Comparison of ENCODE assay signal across 9 cellular contexts in genomic region chr2:24045511-24046508, GRCh38. TPM values are rescaled to one million over a fixed set of nuclear protein-coding genes. Genes with fewer than 3 reads are reported as not detected.
DNase-seq lines count a peak whose midpoint lies in the region; ATAC-seq, FAIRE-seq and TF ChIP-seq lines count a peak whose summit lies in the region.
"Had no signal": no experiment of that assay in that cellular context is flagged by ENCODE, and none has a peak within 500 bp of the region (broad histone marks: within the 10 kb centered on the region; RNA-seq: fewer than 3 reads in every experiment).

No MANE protein-coding gene starts in this region.

- H3F3A ChIP-seq in GM23248 (ENCODE audit: insufficient read depth) = peaks cover 10% of the 10 kb centered on the region; the same call in 1 of the 2 replicates

- H3K9me3 ChIP-seq in A673 (ENCODE audit: low read depth, low read length, poor library complexity, severe bottlenecking) (no peaks in the 10 kb centered on the region), GM23248 (ENCODE audit: low read depth) (no peaks in the 10 kb centered on the region), HepG2 (ENCODE audit: low read length) (no peaks in the 10 kb centered on the region)

- H3K36me3 ChIP-seq in A673 (ENCODE audit: insufficient read depth, low read length, poor library complexity, severe bottlenecking) (no peaks in the 10 kb centered on the region), GM23248 (ENCODE audit: low read depth) (no peaks in the 10 kb centered on the region), HepG2 (replicated peaks in 1 of 2; ENCODE audit: control insufficient read depth in 1 of 2, insufficient read depth in 2 of 2, low read length in 2 of 2) (no peaks in the 10 kb centered on the region)

- CTCF ChIA-PET in A673 (lab: Charles Lee) (no interaction called here), HepG2 (lab: Yijun Ruan, JAX; ENCODE audit: low intra/inter-chr PET ratio, low total read pairs) (no interaction called here)

- FAIRE-seq in HepG2 (lab: Jason Lieb, UNC) = peak; percentile 77

- no peaks in the 10 kb centered on the region for H3K9me2 ChIP-seq in GM23248 (ENCODE audit: insufficient read depth)

- DNase-seq in A673 (ENCODE audit: low spot score) (no peak), GM23248 (no peak), HepG2 (ENCODE audit: low spot score) (peak; percentile 83), mucosa of gallbladder (ENCODE audit: low spot score) (no peak), amniotic stem cell (lab: John Stamatoyannopoulos, UW) (no peak), ureter (ENCODE audit: low spot score) (no peak)
- DNase-seq in NK-92 treated with Interleukin-12 subunit alpha and Interleukin-12 subunit beta, amount 100 ng/mL, for 24 hours (lab: John Stamatoyannopoulos, UW) = no peak
- DNase-seq: kidney glomerular epithelial cell had no signal

- H3K9me3 Mint-ChIP-seq in activated T-helper 17 cell treated with anti-CD3 and anti-CD28 coated beads, Interleukin-2, amount 50 U/mL, for 72 hours = no peaks in the 10 kb centered on the region

- H3K79me2 ChIP-seq in GM23248 (ENCODE audit: insufficient read depth) (peaks cover 44% of the 10 kb centered on the region), HepG2 (ENCODE audit: insufficient read depth, low read length) (peaks cover 36% of the 10 kb centered on the region)

- H3K9ac ChIP-seq in GM23248 (peak overlapping the region; percentile 78; the same call in 1 of the 2 replicates), HepG2 (ENCODE audit: insufficient read depth, low read depth, low read length) (peak overlapping the region; percentile 83)

- peak overlapping the region; percentile 23 for H3K4me3 Mint-ChIP-seq in activated T-helper 17 cell treated with anti-CD3 and anti-CD28 coated beads, Interleukin-2, amount 50 U/mL, for 72 hours

- WGBS in GM23248 (ENCODE audit: low coverage in 1 of 2, low lambda C conversion rate in 2 of 2, missing lambda C conversion rate in 2 of 2), 2 experiments = 78% methylated on average over 11 of the region's 11 CpGs
- 53% methylated on average over 11 of the region's 11 CpGs for WGBS in HepG2 (ENCODE audit: low lambda C conversion rate)

- POLR2A ChIA-PET in A673 (lab: Charles Lee; ENCODE audit: low non-redundant PET) (no interaction called here), HepG2 (lab: Yijun Ruan, JAX) (interaction anchor here (0.7 to 4.2 kb wide), 9 partner anchors 11 to 119 kb away, joined by 3 to 91 read pairs (median 18); partner anchors contain the start of genes ATAD2B, SF3B6 and TP53I3)

- peak overlapping the region; percentile 96 for H2AFZ ChIP-seq in GM23248
- no peak overlapping the region for H2AFZ ChIP-seq in HepG2 (ENCODE audit: low read length)

- in situ Hi-C loops in GM23248 (cut with MboI) (no loop called here), HepG2 (cut with HindIII; ENCODE audit: extremely low pct_ligation_motif_present, low pct_unique_long_range_greater_than_20kb) (no loop called here)

- H4K20me1 ChIP-seq in GM23248 (ENCODE audit: insufficient read depth) = no peaks in the 10 kb centered on the region
- H4K20me1 ChIP-seq in HepG2 (ENCODE audit: insufficient read depth, low read length) = no peaks in the 10 kb centered on the region

- peak overlapping the region; percentile 90 for H3K27ac Mint-ChIP-seq in activated T-helper 17 cell treated with anti-CD3 and anti-CD28 coated beads, Interleukin-2, amount 50 U/mL, for 72 hours

- TF ChIP-seq RAD21 in HepG2 (CRISPR knock-in tag; IDR thresholded peaks at IDR 0.05) = no peak

- BruUV-seq in A673 (replicated peaks; lab: Mats Ljungman, UMichigan) (no TSS peak), HepG2 (replicated peaks; lab: Mats Ljungman, UMichigan) (no TSS peak)

- peaks cover 12% of the 10 kb centered on the region for H3K36me3 Mint-ChIP-seq in activated T-helper 17 cell treated with anti-CD3 and anti-CD28 coated beads, Interleukin-2, amount 50 U/mL, for 72 hours (ENCODE audit: low read depth)

- H3K27me3 ChIP-seq in A673 (replicated peaks; ENCODE audit: insufficient read depth, low read depth, low read length, poor library complexity) (no peaks in the 10 kb centered on the region), GM23248 (replicated peaks; ENCODE audit: insufficient read depth) (no peaks in the 10 kb centered on the region), HepG2 (ENCODE audit: control insufficient read depth in 1 of 2, insufficient read depth in 2 of 2, low read length in 2 of 2) (no peaks in the 10 kb centered on the region; a peak in 2 of 5 replicates)

- H3K4me1 ChIP-seq in A673 (ENCODE audit: insufficient read depth, low read length, poor library complexity, severe bottlenecking) (peaks cover 17% of the 10 kb centered on the region), GM23248 (ENCODE audit: insufficient read depth) (peaks cover 9% of the 10 kb centered on the region; the same call in 1 of the 2 replicates), HepG2 (ENCODE audit: insufficient read depth, low read length) (peaks cover 46% of the 10 kb centered on the region)

- peak; percentile 66 to 94 for TF ChIP-seq POLR2A in HepG2 (IDR thresholded peaks at IDR 0.05; ENCODE audit: insufficient read depth in 1 of 2, low read depth in 2 of 2, low read length in 2 of 2)

- no peak for ATAC-seq in activated T-helper 17 cell treated with anti-CD3 and anti-CD28 coated beads, Interleukin-2, amount 50 U/mL, for 72 hours (replicated peaks)
- peak; percentile 44 for ATAC-seq in HepG2

- no peak overlapping the region for H3K27ac ChIP-seq in A673 (ENCODE audit: low read depth, low read length, poor library complexity, severe bottlenecking)
- no peak overlapping the region for H3K27ac ChIP-seq in GM23248
- peak overlapping the region; percentile 90 for H3K27ac ChIP-seq in HepG2 (ENCODE audit: extremely low read length, insufficient read depth, low read length)

- H3K4me3 ChIP-seq in A673 (ENCODE audit: low read depth, low read length, poor library complexity, severe bottlenecking) (peak overlapping the region; percentile 81), GM23248 (peak overlapping the region; percentile 87), HepG2 (replicated peaks in 1 of 3; ENCODE audit: insufficient read depth in 1 of 3, low read depth in 2 of 3, low read length in 3 of 3) (peak overlapping the region; percentile 84 to 93 (median 88); a peak in 5 of 6 replicates)

- intact Hi-C loops in A673 (cut with micrococcal nuclease; ENCODE audit: unreplicated experiment) (no loop called here), HepG2 (cut with micrococcal nuclease; ENCODE audit: unreplicated experiment) (loop anchor here (2.0 kb wide), 1 partner anchor 31 kb away; no protein-coding TSS in a partner anchor)

- peaks cover 14% of the 10 kb centered on the region for H3K4me1 Mint-ChIP-seq in activated T-helper 17 cell treated with anti-CD3 and anti-CD28 coated beads, Interleukin-2, amount 50 U/mL, for 72 hours

- H3K4me2 ChIP-seq in GM23248 (ENCODE audit: unreplicated experiment) (peak overlapping the region; percentile 79), HepG2 (ENCODE audit: low read depth, low read length) (peak overlapping the region; percentile 84)

- no peaks in the 10 kb centered on the region for H3K27me3 Mint-ChIP-seq in activated T-helper 17 cell treated with anti-CD3 and anti-CD28 coated beads, Interleukin-2, amount 50 U/mL, for 72 hours

- TF ChIP-seq EP300 in HepG2 (IDR thresholded peaks at IDR 0.05; ENCODE audit: low read depth in 2 of 2, low read length in 2 of 2) (0 out of 4 replicates have a peak, but pooled peaks of 1 of the 2 experiments have one; percentile 4), HepG2 (CRISPR knock-in tag; IDR thresholded peaks at IDR 0.05; ENCODE audit: borderline replicate concordance) (no peak)

- TF ChIP-seq CTCF in A673 (conservative IDR thresholded peaks at IDR 0.05; ENCODE audit: low read depth, low read length) (no peak), HepG2 (CRISPR knock-in tag; IDR thresholded peaks at IDR 0.05) (no peak)

RNA-seq across cellular contexts. Expression of gene WDCP, which starts 1.4 kb away (rescaled TPM):
- total RNA-seq in A673 (2021) (26.6 and 30.8 TPM in 2 replicates), HepG2 (2016; rRNA removed; fragmentation: Illumina TruSeq; extraction: Trizol) (22.6 and 39.4 TPM in 2 replicates), mucosa of gallbladder (8.4 TPM), ureter (13.6 TPM)
- 6.1 and 7.6 TPM in 2 replicates for total RNA-seq in GM23248 (2014; rRNA removed; shearing (Covaris generic))
- polyA plus RNA-seq in GM23248 (2016; fragmentation: Nextera tagmentation; extraction: Ambion mirVana) (3.8 and 4.2 TPM in 2 replicates), HepG2 (2011; rRNA removed) (17.4 and 20.6 TPM in 2 replicates)
- 10 to 100 TPM; 19.0 to 25.0 TPM for total RNA-seq in activated T-helper 17 cell treated with anti-CD3 and anti-CD28 coated beads, Interleukin-2, amount 50 U/mL, for 72 hours
- 3.2 and 3.4 TPM in 2 replicates for total RNA-seq in HepG2 (2016; cell fraction: cytosol; rRNA removed; fragmentation: Illumina TruSeq; extraction: Trizol; ENCODE audit: low read depth)
- 23.3 and 42.2 TPM in 2 replicates for total RNA-seq in HepG2 (2016; cell fraction: insoluble cytoplasmic fraction; rRNA removed; fragmentation: Illumina TruSeq; extraction: Trizol)
- 12.6 and 14.9 TPM in 2 replicates for total RNA-seq in HepG2 (2016; cell fraction: membrane; rRNA removed; fragmentation: Illumina TruSeq; extraction: Trizol)
- 18.0 and 19.2 TPM in 2 replicates for total RNA-seq in HepG2 (2016; cell fraction: nucleus; rRNA removed; fragmentation: Illumina TruSeq; extraction: Trizol)
- 10.3 and 15.6 TPM in 2 replicates for polyA plus RNA-seq in HepG2 (2011; cell fraction: cytosol; rRNA removed)
- 17.4 and 19.0 TPM in 2 replicates for polyA plus RNA-seq in HepG2 (2011; cell fraction: nucleus; rRNA removed)
- 12.5 and 13.0 TPM in 2 replicates for polyA plus RNA-seq in HepG2 (2012)
- 1.0 and 1.3 TPM in 2 replicates for polyA plus RNA-seq in HepG2 (2016; cell fraction: cytosol; fragmentation: Illumina TruSeq; extraction: Trizol; ENCODE audit: low read depth)
- polyA plus RNA-seq in HepG2 (2016; cell fraction: insoluble cytoplasmic fraction; fragmentation: Illumina TruSeq; extraction: Trizol; ENCODE audit: low read depth) = 20.9 and 21.5 TPM in 2 replicates
- 3.5 and 4.4 TPM in 2 replicates for polyA plus RNA-seq in HepG2 (2016; cell fraction: membrane; fragmentation: Illumina TruSeq; extraction: Trizol; ENCODE audit: low read depth)
- 20.8 and 24.4 TPM in 2 replicates for polyA plus RNA-seq in HepG2 (2016; cell fraction: nucleus; fragmentation: Illumina TruSeq; extraction: Trizol; ENCODE audit: insufficient read depth, low read depth)
- polyA minus RNA-seq in HepG2 (2011; rRNA and poly(A)+ RNA removed; ENCODE audit: low replicate concordance) = 60.3 and 78.7 TPM in 2 replicates
- polyA minus RNA-seq in HepG2 (2011; cell fraction: cytosol; rRNA and poly(A)+ RNA removed) = 10.6 and 13.8 TPM in 2 replicates
- polyA minus RNA-seq in HepG2 (2011; cell fraction: nucleus; rRNA and poly(A)+ RNA removed) = 14.5 and 19.5 TPM in 2 replicates

RNA-seq across cellular contexts. Expression of gene FKBP1B, which starts 3.7 kb away (rescaled TPM):
- total RNA-seq in A673 (2021) (2.9 and 3.7 TPM in 2 replicates), HepG2 (2016; rRNA removed; fragmentation: Illumina TruSeq; extraction: Trizol) (35.2 and 36.8 TPM in 2 replicates), mucosa of gallbladder (23.0 TPM), ureter (4.1 TPM)
- total RNA-seq in GM23248 (2014; rRNA removed; shearing (Covaris generic)) = 1.0 and 7.5 TPM in 2 replicates
- polyA plus RNA-seq in GM23248 (2016; fragmentation: Nextera tagmentation; extraction: Ambion mirVana) (7.0 and 8.7 TPM in 2 replicates), HepG2 (2011; rRNA removed) (96.3 and 103 TPM in 2 replicates)
- 1 to 10 TPM; 1.2 to 1.8 TPM for total RNA-seq in activated T-helper 17 cell treated with anti-CD3 and anti-CD28 coated beads, Interleukin-2, amount 50 U/mL, for 72 hours
- total RNA-seq in HepG2 (2016; cell fraction: cytosol; rRNA removed; fragmentation: Illumina TruSeq; extraction: Trizol; ENCODE audit: low read depth) = 55.0 and 71.6 TPM in 2 replicates
- total RNA-seq in HepG2 (2016; cell fraction: insoluble cytoplasmic fraction; rRNA removed; fragmentation: Illumina TruSeq; extraction: Trizol) = 34.9 and 36.5 TPM in 2 replicates
- 58.1 and 75.9 TPM in 2 replicates for total RNA-seq in HepG2 (2016; cell fraction: membrane; rRNA removed; fragmentation: Illumina TruSeq; extraction: Trizol)
- total RNA-seq in HepG2 (2016; cell fraction: nucleus; rRNA removed; fragmentation: Illumina TruSeq; extraction: Trizol) = 12.0 and 18.4 TPM in 2 replicates
- polyA plus RNA-seq in HepG2 (2011; cell fraction: cytosol; rRNA removed) = 87.0 and 103 TPM in 2 replicates
- polyA plus RNA-seq in HepG2 (2011; cell fraction: nucleus; rRNA removed) = 33.1 and 49.7 TPM in 2 replicates
- polyA plus RNA-seq in HepG2 (2012) = 47.5 and 47.8 TPM in 2 replicates
- polyA plus RNA-seq in HepG2 (2016; cell fraction: cytosol; fragmentation: Illumina TruSeq; extraction: Trizol; ENCODE audit: low read depth) = 73.6 and 97.4 TPM in 2 replicates
- polyA plus RNA-seq in HepG2 (2016; cell fraction: insoluble cytoplasmic fraction; fragmentation: Illumina TruSeq; extraction: Trizol; ENCODE audit: low read depth) = 41.3 and 48.9 TPM in 2 replicates
- 69.3 and 86.0 TPM in 2 replicates for polyA plus RNA-seq in HepG2 (2016; cell fraction: membrane; fragmentation: Illumina TruSeq; extraction: Trizol; ENCODE audit: low read depth)
- polyA plus RNA-seq in HepG2 (2016; cell fraction: nucleus; fragmentation: Illumina TruSeq; extraction: Trizol; ENCODE audit: insufficient read depth, low read depth) = 29.4 and 29.5 TPM in 2 replicates
- polyA minus RNA-seq in HepG2 (2011; rRNA and poly(A)+ RNA removed; ENCODE audit: low replicate concordance) = 52.4 TPM in 1 of 2 replicates, not detected in the other
- 15.2 and 16.6 TPM in 2 replicates for polyA minus RNA-seq in HepG2 (2011; cell fraction: cytosol; rRNA and poly(A)+ RNA removed)
- 10.4 and 15.9 TPM in 2 replicates for polyA minus RNA-seq in HepG2 (2011; cell fraction: nucleus; rRNA and poly(A)+ RNA removed)

RNA-seq across cellular contexts. Expression of gene SF3B6, which starts 30.3 kb away (rescaled TPM):
- total RNA-seq in A673 (2021) = 123 and 130 TPM in 2 replicates
- total RNA-seq in GM23248 (2014; rRNA removed; shearing (Covaris generic)) = 101 and 129 TPM in 2 replicates
- polyA plus RNA-seq in GM23248 (2016; fragmentation: Nextera tagmentation; extraction: Ambion mirVana) = 287 and 289 TPM in 2 replicates
- 100 to 1,000 TPM; 121 to 146 TPM for total RNA-seq in activated T-helper 17 cell treated with anti-CD3 and anti-CD28 coated beads, Interleukin-2, amount 50 U/mL, for 72 hours
- 182 and 254 TPM in 2 replicates for total RNA-seq in HepG2 (2016; rRNA removed; fragmentation: Illumina TruSeq; extraction: Trizol)
- total RNA-seq in HepG2 (2016; cell fraction: cytosol; rRNA removed; fragmentation: Illumina TruSeq; extraction: Trizol; ENCODE audit: low read depth) = 45.9 and 48.0 TPM in 2 replicates
- 184 and 279 TPM in 2 replicates for total RNA-seq in HepG2 (2016; cell fraction: insoluble cytoplasmic fraction; rRNA removed; fragmentation: Illumina TruSeq; extraction: Trizol)
- total RNA-seq in HepG2 (2016; cell fraction: membrane; rRNA removed; fragmentation: Illumina TruSeq; extraction: Trizol) = 58.5 and 66.4 TPM in 2 replicates
- total RNA-seq in HepG2 (2016; cell fraction: nucleus; rRNA removed; fragmentation: Illumina TruSeq; extraction: Trizol) = 61.8 and 72.9 TPM in 2 replicates
- 140 and 177 TPM in 2 replicates for polyA plus RNA-seq in HepG2 (2011; rRNA removed)
- 101 and 135 TPM in 2 replicates for polyA plus RNA-seq in HepG2 (2011; cell fraction: cytosol; rRNA removed)
- 24.9 and 35.7 TPM in 2 replicates for polyA plus RNA-seq in HepG2 (2011; cell fraction: nucleus; rRNA removed)
- polyA plus RNA-seq in HepG2 (2012) = 159 and 167 TPM in 2 replicates
- 35.5 and 45.7 TPM in 2 replicates for polyA plus RNA-seq in HepG2 (2016; cell fraction: cytosol; fragmentation: Illumina TruSeq; extraction: Trizol; ENCODE audit: low read depth)
- 279 and 313 TPM in 2 replicates for polyA plus RNA-seq in HepG2 (2016; cell fraction: insoluble cytoplasmic fraction; fragmentation: Illumina TruSeq; extraction: Trizol; ENCODE audit: low read depth)
- 54.3 and 63.6 TPM in 2 replicates for polyA plus RNA-seq in HepG2 (2016; cell fraction: membrane; fragmentation: Illumina TruSeq; extraction: Trizol; ENCODE audit: low read depth)
- polyA plus RNA-seq in HepG2 (2016; cell fraction: nucleus; fragmentation: Illumina TruSeq; extraction: Trizol; ENCODE audit: insufficient read depth, low read depth) = 127 TPM in 2 replicates
- polyA minus RNA-seq in HepG2 (2011; rRNA and poly(A)+ RNA removed; ENCODE audit: low replicate concordance) = 17.1 and 27.0 TPM in 2 replicates
- 30.5 and 35.6 TPM in 2 replicates for polyA minus RNA-seq in HepG2 (2011; cell fraction: cytosol; rRNA and poly(A)+ RNA removed)
- 21.8 and 26.1 TPM in 2 replicates for polyA minus RNA-seq in HepG2 (2011; cell fraction: nucleus; rRNA and poly(A)+ RNA removed)
- 69.5 TPM for total RNA-seq in mucosa of gallbladder
- total RNA-seq in ureter = 70.5 TPM

RNA-seq across cellular contexts. Expression of gene MFSD2B, which starts 35.9 kb away (rescaled TPM):
- total RNA-seq in A673 (2021) (0.42 TPM in 1 of 2 replicates, not detected in the other), HepG2 (2016; rRNA removed; fragmentation: Illumina TruSeq; extraction: Trizol) (0.48 and 0.93 TPM in 2 replicates), mucosa of gallbladder (0.23 TPM), ureter (1.8 TPM)
- total RNA-seq in GM23248 (2014; rRNA removed; shearing (Covaris generic)) = under 0.01 TPM in 2 replicates
- polyA plus RNA-seq in GM23248 (2016; fragmentation: Nextera tagmentation; extraction: Ambion mirVana) (0.58 TPM in 1 of 2 replicates, not detected in the other), HepG2 (2011; rRNA removed) (0.07 and 0.21 TPM in 2 replicates)
- total RNA-seq in activated T-helper 17 cell treated with anti-CD3 and anti-CD28 coated beads, Interleukin-2, amount 50 U/mL, for 72 hours = not detected
- 0.10 and 0.26 TPM in 2 replicates for total RNA-seq in HepG2 (2016; cell fraction: cytosol; rRNA removed; fragmentation: Illumina TruSeq; extraction: Trizol; ENCODE audit: low read depth)
- 0.45 and 0.68 TPM in 2 replicates for total RNA-seq in HepG2 (2016; cell fraction: insoluble cytoplasmic fraction; rRNA removed; fragmentation: Illumina TruSeq; extraction: Trizol)
- total RNA-seq in HepG2 (2016; cell fraction: membrane; rRNA removed; fragmentation: Illumina TruSeq; extraction: Trizol) = 0.59 and 1.2 TPM in 2 replicates
- 0.38 and 0.53 TPM in 2 replicates for total RNA-seq in HepG2 (2016; cell fraction: nucleus; rRNA removed; fragmentation: Illumina TruSeq; extraction: Trizol)
- 0.15 TPM in 1 of 2 replicates, not detected in the other for polyA plus RNA-seq in HepG2 (2011; cell fraction: cytosol; rRNA removed)
- polyA plus RNA-seq in HepG2 (2011; cell fraction: nucleus; rRNA removed) = 0.26 and 0.66 TPM in 2 replicates
- polyA plus RNA-seq in HepG2 (2012) = 0.05 and 0.19 TPM in 2 replicates
- 0.68 and 1.1 TPM in 2 replicates for polyA plus RNA-seq in HepG2 (2016; cell fraction: cytosol; fragmentation: Illumina TruSeq; extraction: Trizol; ENCODE audit: low read depth)
- 0.44 and 0.75 TPM in 2 replicates for polyA plus RNA-seq in HepG2 (2016; cell fraction: insoluble cytoplasmic fraction; fragmentation: Illumina TruSeq; extraction: Trizol; ENCODE audit: low read depth)
- polyA plus RNA-seq in HepG2 (2016; cell fraction: membrane; fragmentation: Illumina TruSeq; extraction: Trizol; ENCODE audit: low read depth) = 1.1 and 1.6 TPM in 2 replicates
- polyA plus RNA-seq in HepG2 (2016; cell fraction: nucleus; fragmentation: Illumina TruSeq; extraction: Trizol; ENCODE audit: insufficient read depth, low read depth) = 1.1 TPM in 2 replicates
- 0.16 and 1.1 TPM in 2 replicates for polyA minus RNA-seq in HepG2 (2011; rRNA and poly(A)+ RNA removed; ENCODE audit: low replicate concordance)
- polyA minus RNA-seq in HepG2 (2011; cell fraction: cytosol; rRNA and poly(A)+ RNA removed) = not detected in 2 replicates
- 0.52 and 0.87 TPM in 2 replicates for polyA minus RNA-seq in HepG2 (2011; cell fraction: nucleus; rRNA and poly(A)+ RNA removed)

RNA-seq across cellular contexts. Expression of gene TP53I3, which starts 38.8 kb away (rescaled TPM):
- 2.8 and 3.0 TPM in 2 replicates for total RNA-seq in A673 (2021)
- 74.1 and 76.2 TPM in 2 replicates for total RNA-seq in GM23248 (2014; rRNA removed; shearing (Covaris generic))
- 81.7 and 85.3 TPM in 2 replicates for polyA plus RNA-seq in GM23248 (2016; fragmentation: Nextera tagmentation; extraction: Ambion mirVana)
- 1 to 10 TPM; 2.7 to 3.0 TPM for total RNA-seq in activated T-helper 17 cell treated with anti-CD3 and anti-CD28 coated beads, Interleukin-2, amount 50 U/mL, for 72 hours
- total RNA-seq in HepG2 (2016; rRNA removed; fragmentation: Illumina TruSeq; extraction: Trizol) = 44.1 and 48.2 TPM in 2 replicates
- 20.7 and 22.2 TPM in 2 replicates for total RNA-seq in HepG2 (2016; cell fraction: cytosol; rRNA removed; fragmentation: Illumina TruSeq; extraction: Trizol; ENCODE audit: low read depth)
- total RNA-seq in HepG2 (2016; cell fraction: insoluble cytoplasmic fraction; rRNA removed; fragmentation: Illumina TruSeq; extraction: Trizol) = 42.9 and 49.7 TPM in 2 replicates
- total RNA-seq in HepG2 (2016; cell fraction: membrane; rRNA removed; fragmentation: Illumina TruSeq; extraction: Trizol) = 24.0 and 30.6 TPM in 2 replicates
- total RNA-seq in HepG2 (2016; cell fraction: nucleus; rRNA removed; fragmentation: Illumina TruSeq; extraction: Trizol) = 28.3 and 28.4 TPM in 2 replicates
- polyA plus RNA-seq in HepG2 (2011; rRNA removed) = 24.6 and 25.0 TPM in 2 replicates
- polyA plus RNA-seq in HepG2 (2011; cell fraction: cytosol; rRNA removed) = 21.0 and 30.0 TPM in 2 replicates
- polyA plus RNA-seq in HepG2 (2011; cell fraction: nucleus; rRNA removed) = 49.6 and 56.9 TPM in 2 replicates
- 12.6 and 13.5 TPM in 2 replicates for polyA plus RNA-seq in HepG2 (2012)
- polyA plus RNA-seq in HepG2 (2016; cell fraction: cytosol; fragmentation: Illumina TruSeq; extraction: Trizol; ENCODE audit: low read depth) = 21.7 and 25.2 TPM in 2 replicates
- 42.5 and 45.3 TPM in 2 replicates for polyA plus RNA-seq in HepG2 (2016; cell fraction: insoluble cytoplasmic fraction; fragmentation: Illumina TruSeq; extraction: Trizol; ENCODE audit: low read depth)
- 19.9 and 20.6 TPM in 2 replicates for polyA plus RNA-seq in HepG2 (2016; cell fraction: membrane; fragmentation: Illumina TruSeq; extraction: Trizol; ENCODE audit: low read depth)
- polyA plus RNA-seq in HepG2 (2016; cell fraction: nucleus; fragmentation: Illumina TruSeq; extraction: Trizol; ENCODE audit: insufficient read depth, low read depth) = 57.4 and 58.7 TPM in 2 replicates
- polyA minus RNA-seq in HepG2 (2011; rRNA and poly(A)+ RNA removed; ENCODE audit: low replicate concordance) = 28.4 and 29.9 TPM in 2 replicates
- polyA minus RNA-seq in HepG2 (2011; cell fraction: cytosol; rRNA and poly(A)+ RNA removed) = 7.3 and 10.7 TPM in 2 replicates
- polyA minus RNA-seq in HepG2 (2011; cell fraction: nucleus; rRNA and poly(A)+ RNA removed) = 11.7 and 12.7 TPM in 2 replicates
- 35.2 TPM for total RNA-seq in mucosa of gallbladder
- total RNA-seq in ureter = 30.5 TPM
